Comparison of ENCODE assay signal across 8 cellular contexts in the genomic region with DNA sequence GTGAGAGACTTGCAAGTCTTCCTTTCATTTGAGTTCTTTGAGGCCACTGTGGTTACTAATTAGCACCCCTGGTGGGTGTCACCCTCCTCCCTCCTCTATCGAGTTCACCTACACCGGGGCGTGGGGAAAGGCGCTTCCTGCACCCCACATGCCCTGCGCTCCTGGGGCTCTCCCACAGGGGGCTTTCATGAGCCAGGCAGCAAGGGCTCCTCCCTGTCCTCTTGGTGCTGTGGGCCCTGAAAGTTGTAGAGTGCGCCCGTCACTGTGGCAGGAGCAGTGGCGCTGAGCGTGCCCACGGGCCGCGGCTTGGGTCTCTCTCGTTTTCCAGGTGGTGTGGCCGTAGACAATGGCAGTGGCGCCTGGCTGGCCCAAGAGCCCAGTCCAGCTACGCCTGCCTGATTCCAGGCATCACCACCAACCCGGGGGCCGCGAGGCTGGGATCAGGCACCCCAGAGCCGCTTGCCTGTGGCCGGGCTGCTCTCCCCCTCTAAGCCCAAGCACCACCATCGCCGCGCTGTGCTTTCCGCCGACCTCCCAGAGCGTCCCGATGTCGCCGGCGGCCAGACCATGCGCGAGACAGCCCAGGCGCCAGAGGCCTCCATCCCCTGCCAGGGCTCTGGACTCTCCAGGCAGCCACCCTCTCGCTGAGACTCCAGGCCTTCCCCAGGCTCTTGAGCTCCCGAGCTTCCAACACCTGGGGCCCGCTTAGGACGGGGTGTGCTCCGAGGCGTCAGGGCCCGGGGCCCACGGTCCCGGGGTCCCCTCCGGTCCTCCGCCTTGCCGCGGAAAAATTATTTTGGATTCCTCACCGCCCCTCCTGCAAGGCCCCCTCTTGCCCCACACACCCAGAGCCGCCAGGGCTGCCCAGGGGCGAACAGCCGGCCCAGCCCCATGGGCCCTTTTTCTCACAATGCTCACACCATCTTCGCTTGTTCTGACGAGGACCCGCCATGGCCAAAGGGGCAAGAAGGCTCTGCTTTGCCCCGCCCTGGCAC.
A peak's percentile ranks its signal among the peaks of the same experiment; 100 is the strongest.
DNase-seq lines count a peak whose midpoint lies in the region; ATAC-seq, FAIRE-seq and TF ChIP-seq lines count a peak whose summit lies in the region.
"Not testable (repeated sequence)": the region's sequence is repeated elsewhere in the genome, so short reads cannot be mapped to it uniquely, and the experiment has no call there.

No MANE protein-coding gene starts in this region.

- H3K27ac ChIP-seq in neutrophil: peak overlapping the region; percentile 52

- TF ChIP-seq CTCF in neutrophil (IDR thresholded peaks at IDR 0.05): not testable (repeated sequence)

- H3K4me3 ChIP-seq in neutrophil (ENCODE audit: low read depth in 1 of 2, low read length in 1 of 2): peak overlapping the region; percentile 55 to 61

- DNase-seq in T-helper 1 cell (peak in 4 of 5 donors; percentile 11 to 73 (median 36)), activated gamma-delta T cell treated with Interleukin-2 at 50 U/mL for 16 hours (peak; percentile 70), germinal center (ENCODE audit: low spot score) (peak; percentile 54), urothelium cell line (ENCODE audit: low spot score) (peak; percentile 3)

- H3K9me3 ChIP-seq in neutrophil: not testable (repeated sequence)

- not testable (repeated sequence) for FAIRE-seq in urothelium cell line (lab: Jason Lieb, UNC)

- H3K4me1 ChIP-seq in neutrophil (ENCODE audit: control insufficient read depth in 1 of 2, insufficient read depth in 1 of 2, low read depth in 1 of 2, low read length in 1 of 2): not testable (repeated sequence)

- ATAC-seq in GM18502 (IDR thresholded peaks at IDR 0.05; ENCODE audit: poor library complexity, unreplicated experiment): peak; percentile 100
- peak; percentile 100 for ATAC-seq in GM21528 (IDR thresholded peaks at IDR 0.05; ENCODE audit: low FRiP score, unreplicated experiment)
- ATAC-seq in HG03139 (IDR thresholded peaks at IDR 0.05; ENCODE audit: unreplicated experiment): peak; percentile 100

- peaks cover 14% of the 10 kb centered on the region for H3K27me3 ChIP-seq in neutrophil

- not testable (repeated sequence) for H3K36me3 ChIP-seq in neutrophil

Comparison
In these comparisons a context has a peak if more than half of its experiments do, and no peak if none do; other contexts are left out.
1. Peak in every context shown above with its lines: DNase-seq, ATAC-seq, H3K4me3 ChIP-seq and H3K27ac ChIP-seq.
2. DNase-seq: peak in every context shown above with its lines; median percentile 70 in activated gamma-delta T cell treated with Interleukin-2 at 50 U/mL for 16 hours; 54 in germinal center; 36 in T-helper 1 cell; 3 in urothelium cell line.